ENCODE assay signal across 35 cellular contexts in the genomic region with DNA sequence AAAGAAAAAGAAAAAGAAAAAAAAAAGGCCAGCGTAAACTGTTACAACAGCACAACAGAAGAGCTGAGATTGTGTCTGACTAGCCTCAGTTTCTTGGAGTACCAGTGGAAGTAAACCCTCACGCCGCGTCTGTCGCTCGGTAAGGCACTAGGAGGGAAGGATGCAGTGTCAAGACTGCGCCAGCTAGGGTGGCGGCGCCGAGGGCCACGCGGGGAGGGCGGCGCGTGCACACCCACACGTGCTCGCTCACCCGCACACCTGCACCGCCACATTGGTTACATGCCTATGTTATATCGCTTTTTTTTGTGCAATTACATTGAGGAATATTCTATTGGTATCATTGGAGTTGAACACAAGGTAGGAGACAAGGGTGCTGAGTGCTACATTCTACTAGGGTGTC. TPM values are rescaled to one million over a fixed set of nuclear protein-coding genes. Genes with fewer than 3 reads are reported as not detected.
"Had no signal": no experiment of that assay in that cellular context is flagged by ENCODE, and none has a peak within 500 bp of the region (broad histone marks: within the 10 kb centered on the region; RNA-seq: fewer than 3 reads in every experiment).

No MANE protein-coding gene starts in this region.

- H3K4me1 ChIP-seq: esophagus squamous epithelium, left lung, suprapubic skin, transverse colon had no signal

- ATAC-seq: heart right ventricle; left cardiac atrium; left lung; naive thymus-derived CD4-positive, alpha-beta T cell; psoas muscle; right cardiac atrium; stimulated activated naive B cell treated with anti-CD40 and anti-IgM and Interleukin-4, amounts not matched to agents 10 μg/mL and 1 μg/mL and 100 μg/mL, for 72 hours had no signal

- DNase-seq: effector CD8-positive, alpha-beta T cell; esophagus squamous epithelium; foreskin melanocyte; glutamatergic neuron; heart right ventricle; hippocampal formation; left cardiac atrium; left lung; mesenchymal stem cell; midbrain; naive thymus-derived CD4-positive, alpha-beta T cell; occipital lobe; posterior cingulate gyrus; psoas muscle; stimulated activated CD4-positive, alpha-beta T cell treated with anti-CD3 and anti-CD28 coated beads, Interleukin-15, amount 100 ng/mL, for 24 hours; stimulated activated CD4-positive, alpha-beta T cell treated with anti-CD3 and anti-CD28 coated beads, Interleukin-2, amount 100 ng/mL, for 48 hours; stimulated activated naive B cell treated with anti-CD40 and anti-IgM and Interleukin-4, amounts not matched to agents 10 μg/mL and 1 μg/mL and 100 μg/mL, for 72 hours; transverse colon had no signal

- H3K27me3 ChIP-seq: esophagus squamous epithelium, heart right ventricle, left lung, ovary, suprapubic skin, transverse colon had no signal

- H3K27ac ChIP-seq: esophagus squamous epithelium, heart right ventricle, left lung, ovary, psoas muscle, skin epidermis, suprapubic skin, transverse colon had no signal

- H3K9me3 Mint-ChIP-seq: dendritic cell treated with granulocyte-macrophage colony-stimulating factor and Interleukin-4, amounts not matched to agents 40 ng/mL and 50 ng/mL, for 4 days; nephron; stimulated activated naive B cell treated with anti-CD40 and anti-IgM and Interleukin-4, amounts not matched to agents 10 μg/mL and 1 μg/mL and 100 μg/mL, for 72 hours; stimulated activated naive CD8-positive, alpha-beta T cell treated with anti-CD3 and anti-CD28 coated beads, Interleukin-15, Interleukin-2, amounts not matched to agents 100 ng/mL and 50 ng/mL, for 24 hours had no signal

- H3K27ac Mint-ChIP-seq: dendritic cell treated with granulocyte-macrophage colony-stimulating factor and Interleukin-4, amounts not matched to agents 40 ng/mL and 50 ng/mL, for 4 days; nephron; stimulated activated naive B cell treated with anti-CD40 and anti-IgM and Interleukin-4, amounts not matched to agents 10 μg/mL and 1 μg/mL and 100 μg/mL, for 72 hours; stimulated activated naive CD8-positive, alpha-beta T cell treated with anti-CD3 and anti-CD28 coated beads, Interleukin-15, Interleukin-2, amounts not matched to agents 100 ng/mL and 50 ng/mL, for 24 hours had no signal

- H3K27me3 Mint-ChIP-seq: dendritic cell treated with granulocyte-macrophage colony-stimulating factor and Interleukin-4, amounts not matched to agents 40 ng/mL and 50 ng/mL, for 4 days; naive thymus-derived CD4-positive, alpha-beta T cell; stimulated activated naive B cell treated with anti-CD40 and anti-IgM and Interleukin-4, amounts not matched to agents 10 μg/mL and 1 μg/mL and 100 μg/mL, for 72 hours; stimulated activated naive CD8-positive, alpha-beta T cell treated with anti-CD3 and anti-CD28 coated beads, Interleukin-15, Interleukin-2, amounts not matched to agents 100 ng/mL and 50 ng/mL, for 24 hours had no signal

- H3K4me3 ChIP-seq: esophagus squamous epithelium, heart right ventricle, left lung, ovary, psoas muscle, skin epidermis, suprapubic skin, transverse colon had no signal

- H3K4me1 Mint-ChIP-seq: stimulated activated naive B cell treated with anti-CD40 and anti-IgM and Interleukin-4, amounts not matched to agents 10 μg/mL and 1 μg/mL and 100 μg/mL, for 72 hours had no signal

- H3K9me3 ChIP-seq: esophagus squamous epithelium, heart right ventricle, left lung, ovary, psoas muscle, suprapubic skin, transverse colon had no signal

- H3K4me3 Mint-ChIP-seq: dendritic cell treated with granulocyte-macrophage colony-stimulating factor and Interleukin-4, amounts not matched to agents 40 ng/mL and 50 ng/mL, for 4 days; naive thymus-derived CD4-positive, alpha-beta T cell; nephron; stimulated activated naive B cell treated with anti-CD40 and anti-IgM and Interleukin-4, amounts not matched to agents 10 μg/mL and 1 μg/mL and 100 μg/mL, for 72 hours; stimulated activated naive CD8-positive, alpha-beta T cell treated with anti-CD3 and anti-CD28 coated beads, Interleukin-15, Interleukin-2, amounts not matched to agents 100 ng/mL and 50 ng/mL, for 24 hours had no signal

- H3K36me3 ChIP-seq: ovary had no signal

- FAIRE-seq: colon, endothelial cell of umbilical vein, islet of Langerhans had no signal

RNA-seq across cellular contexts. Expression of gene CLEC2L, which starts 48.2 kb away (rescaled TPM):
- total RNA-seq: endothelial cell of umbilical vein; epithelial cell of proximal tubule; esophagus squamous epithelium; kidney epithelial cell; lower leg skin; lung microvascular endothelial cell; mucosa of gallbladder; naive thymus-derived CD4-positive, alpha-beta T cell; renal cortical epithelial cell; right cardiac atrium; ureter had no signal
- polyA plus RNA-seq: endothelial cell of umbilical vein; naive thymus-derived CD4-positive, alpha-beta T cell; right cardiac atrium had no signal
